1 cellular context compared by ENCODE assay signal in the genomic region with DNA sequence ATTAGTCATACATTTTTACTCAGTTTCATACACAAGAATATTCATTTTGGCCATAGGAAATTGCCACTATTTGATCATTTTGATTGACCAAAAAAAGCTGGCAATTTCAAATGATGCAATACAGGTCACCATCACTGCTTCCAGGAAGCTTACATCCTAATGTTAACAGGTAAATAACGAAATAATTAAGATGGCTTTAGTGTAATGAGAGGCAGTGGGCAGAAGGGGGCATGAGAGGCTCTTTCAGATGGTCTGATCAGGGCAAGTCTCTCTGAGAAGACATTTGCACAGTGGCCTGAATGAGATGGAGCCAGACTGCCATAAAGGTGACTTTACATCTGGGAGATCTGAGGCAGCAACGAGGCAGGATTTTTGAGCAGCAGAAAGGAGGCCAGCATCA.
TF ChIP-seq lines count a peak whose summit lies in the region.

No MANE protein-coding gene starts in this region.

TF ChIP-seq in K562, 482 proteins besides CTCF, POLR2A, EP300 and RAD21 (continued from another document):
- TF ChIP-seq, protein P1, sequence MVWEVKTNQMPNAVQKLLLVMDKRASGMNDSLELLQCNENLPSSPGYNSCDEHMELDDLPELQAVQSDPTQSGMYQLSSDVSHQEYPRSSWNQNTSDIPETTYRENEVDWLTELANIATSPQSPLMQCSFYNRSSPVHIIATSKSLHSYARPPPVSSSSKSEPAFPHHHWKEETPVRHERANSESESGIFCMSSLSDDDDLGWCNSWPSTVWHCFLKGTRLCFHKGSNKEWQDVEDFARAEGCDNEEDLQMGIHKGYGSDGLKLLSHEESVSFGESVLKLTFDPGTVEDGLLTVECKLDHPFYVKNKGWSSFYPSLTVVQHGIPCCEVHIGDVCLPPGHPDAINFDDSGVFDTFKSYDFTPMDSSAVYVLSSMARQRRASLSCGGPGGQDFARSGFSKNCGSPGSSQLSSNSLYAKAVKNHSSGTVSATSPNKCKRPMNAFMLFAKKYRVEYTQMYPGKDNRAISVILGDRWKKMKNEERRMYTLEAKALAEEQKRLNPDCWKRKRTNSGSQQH (CRISPR knock-in tag; IDR thresholded peaks at IDR 0.05) = no peak
